32 cellular contexts compared by ENCODE assay signal in the genomic region with DNA sequence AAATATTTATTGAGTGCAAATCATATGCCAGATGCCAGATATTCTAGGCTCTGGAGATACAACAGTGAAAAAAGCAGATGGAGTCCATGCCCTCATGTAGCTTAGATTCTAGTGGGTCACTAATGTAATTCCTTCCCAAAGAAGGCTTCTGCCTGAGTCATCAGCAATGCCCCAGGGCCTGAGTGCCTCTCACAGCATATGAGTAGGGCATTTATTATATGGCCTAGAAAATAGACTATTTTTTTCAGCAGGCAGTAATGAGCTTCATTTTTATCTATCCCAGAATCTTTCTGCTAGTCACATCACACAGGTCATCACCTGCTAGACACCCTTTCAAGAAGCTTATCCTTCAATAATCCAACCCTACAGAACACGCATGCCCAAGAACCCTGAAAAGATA. TPM values are rescaled to one million over a fixed set of nuclear protein-coding genes. Genes with fewer than 3 reads are reported as not detected.
"Had no signal": no experiment of that assay in that cellular context is flagged by ENCODE, and none has a peak within 500 bp of the region (broad histone marks: within the 10 kb centered on the region; RNA-seq: fewer than 3 reads in every experiment).

No MANE protein-coding gene starts in this region.

- H3K36me3 ChIP-seq: left lung, vagina had no signal

- H3K79me2 ChIP-seq: hepatocyte had no signal

- H3K27ac Mint-ChIP-seq: activated CD4-positive, alpha-beta memory T cell treated with anti-CD3 and anti-CD28 coated beads for 36 hours; activated naive CD4-positive, alpha-beta T cell treated with anti-CD3 and anti-CD28 coated beads, Interleukin-2, amount 10 ng/mL, durations not matched to agents 7 days and 5 days; activated T-cell treated with anti-CD3 and anti-CD28 coated beads, Interleukin-2, amount 50 U/mL, for 72 hours; immature natural killer cell; stimulated activated naive B cell treated with anti-CD40 and anti-IgM and Interleukin-4, amounts not matched to agents 10 μg/mL and 1 μg/mL and 100 μg/mL, for 72 hours; type B pancreatic cell had no signal

- H3K4me1 ChIP-seq: body of pancreas, left lung, vagina had no signal

- ATAC-seq: activated T-cell treated with anti-CD3 and anti-CD28 coated beads, Interleukin-2, amount 50 U/mL, for 72 hours; body of pancreas; left lung; sciatic nerve; stimulated activated naive B cell treated with anti-CD40 and anti-IgM and Interleukin-4, amounts not matched to agents 10 μg/mL and 1 μg/mL and 100 μg/mL, for 72 hours had no signal

- H3K4me2 ChIP-seq: hepatocyte, smooth muscle cell had no signal

- H3K27me3 ChIP-seq: body of pancreas, vagina had no signal

- H3K27ac ChIP-seq: body of pancreas, hepatocyte, left lung, vagina had no signal

- DNase-seq: activated CD4-positive, alpha-beta memory T cell treated with anti-CD3 and anti-CD28 coated beads for 36 hours; activated CD4-positive, alpha-beta T cell treated with anti-CD3 and anti-CD28 coated beads for 48 hours; activated effector memory CD4-positive, alpha-beta T cell treated with Interleukin-2 at 50 U/mL for 16 hours; activated naive CD4-positive, alpha-beta T cell treated with anti-CD3 and anti-CD28 coated beads, Interleukin-2, amount 10 ng/mL, durations not matched to agents 7 days and 5 days; activated T-cell treated with anti-CD3 and anti-CD28 coated beads, Interleukin-2, amount 50 U/mL, for 72 hours; anterior cingulate cortex; body of pancreas; foreskin melanocyte; glutamatergic neuron; immature natural killer cell; kidney glomerular epithelial cell; left lung; naive B cell; occipital lobe; posterior cingulate gyrus; stimulated activated CD4-positive, alpha-beta T cell treated with anti-CD3 and anti-CD28 coated beads, Interleukin-15, amount 100 ng/mL, for 24 hours; stimulated activated naive B cell treated with anti-CD40 and anti-IgM and Interleukin-4, amounts not matched to agents 10 μg/mL and 1 μg/mL and 100 μg/mL, for 72 hours had no signal

- H3K9me3 ChIP-seq: body of pancreas, left lung, vagina had no signal

- H3K36me3 Mint-ChIP-seq: activated CD4-positive, alpha-beta memory T cell treated with anti-CD3 and anti-CD28 coated beads for 36 hours; activated naive CD4-positive, alpha-beta T cell treated with anti-CD3 and anti-CD28 coated beads, Interleukin-2, amount 10 ng/mL, durations not matched to agents 7 days and 5 days; immature natural killer cell; naive B cell; stimulated activated naive B cell treated with anti-CD40 and anti-IgM and Interleukin-4, amounts not matched to agents 10 μg/mL and 1 μg/mL and 100 μg/mL, for 72 hours; type B pancreatic cell had no signal

- H3K9me3 Mint-ChIP-seq: activated CD4-positive, alpha-beta memory T cell treated with anti-CD3 and anti-CD28 coated beads for 36 hours; activated naive CD4-positive, alpha-beta T cell treated with anti-CD3 and anti-CD28 coated beads, Interleukin-2, amount 10 ng/mL, durations not matched to agents 7 days and 5 days; activated T-cell treated with anti-CD3 and anti-CD28 coated beads, Interleukin-2, amount 50 U/mL, for 72 hours; immature natural killer cell; neural crest cell; stimulated activated naive B cell treated with anti-CD40 and anti-IgM and Interleukin-4, amounts not matched to agents 10 μg/mL and 1 μg/mL and 100 μg/mL, for 72 hours; type B pancreatic cell had no signal

- H3K4me3 ChIP-seq: body of pancreas, hepatocyte, left lung, lung, smooth muscle cell, vagina had no signal

- H2AFZ ChIP-seq: hepatocyte had no signal

RNA-seq across cellular contexts. Expression of gene TMEM31, which starts 22.3 kb away (rescaled TPM):
- total RNA-seq: body of pancreas, cardiac septum, chondrocyte, epithelial cell of proximal tubule, fibroblast of lung, hepatocyte, left lung, mesenteric fat pad, mucosa of gallbladder, occipital lobe, renal cortical epithelial cell, smooth muscle cell, temporal lobe, vagina had no signal
- polyA plus RNA-seq: immature natural killer cell had no signal

RNA-seq across cellular contexts. Expression of gene PLP1, which starts 43.6 kb away (rescaled TPM):
- total RNA-seq: activated CD4-positive, alpha-beta memory T cell treated with anti-CD3 and anti-CD28 coated beads for 36 hours; activated T-cell treated with anti-CD3 and anti-CD28 coated beads, Interleukin-2, amount 50 U/mL, for 72 hours; epithelial cell of proximal tubule; renal cortical epithelial cell; smooth muscle cell had no signal
- polyA plus RNA-seq: immature natural killer cell, smooth muscle cell had no signal
